In the genomic region with DNA sequence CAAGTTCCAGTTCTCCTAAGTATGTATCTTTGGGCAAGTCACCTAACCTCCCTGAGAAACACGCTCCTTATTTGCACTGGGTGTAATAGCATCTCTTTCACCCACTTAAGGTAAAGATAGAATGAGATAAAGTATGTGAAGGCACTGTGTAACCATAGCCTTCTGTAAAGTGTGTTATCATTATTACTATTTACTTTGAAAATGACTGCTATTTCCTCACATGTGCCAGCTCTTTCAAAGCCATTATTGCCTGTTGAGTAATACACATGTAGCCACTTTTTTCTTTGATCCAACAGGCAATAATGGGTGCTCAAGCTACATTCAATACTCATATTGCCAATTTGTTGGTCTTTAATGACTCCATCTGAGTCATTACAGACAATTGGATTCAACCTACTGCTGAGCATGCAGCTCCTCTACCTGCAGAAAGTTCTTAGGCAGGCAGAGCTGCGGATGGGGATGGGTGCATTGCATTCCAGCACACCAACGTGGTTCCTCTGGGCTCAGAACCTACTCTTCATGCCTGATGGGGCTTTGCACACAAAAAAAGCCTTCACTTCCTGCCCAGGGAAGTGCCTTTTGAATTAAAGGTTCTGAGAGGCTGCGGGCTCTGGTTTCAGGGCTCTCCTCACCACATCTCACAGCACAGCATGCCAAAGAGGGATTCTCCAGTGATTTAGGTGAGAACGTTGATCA, we compare ENCODE assay signal across 19 cellular contexts. TPM values are rescaled to one million over a fixed set of nuclear protein-coding genes. Genes with fewer than 3 reads are reported as not detected.
DNase-seq lines count a peak whose midpoint lies in the region; ATAC-seq and TF ChIP-seq lines count a peak whose summit lies in the region.
"Had no signal": no experiment of that assay in that cellular context is flagged by ENCODE, and none has a peak within 500 bp of the region (broad histone marks: within the 10 kb centered on the region; RNA-seq: fewer than 3 reads in every experiment).

No MANE protein-coding gene starts in this region.

- H3K4me3 Mint-ChIP-seq in WTC11, result no peak overlapping the region
- H3K4me3 Mint-ChIP-seq: CD4-positive, alpha-beta T cell had no signal

- H3K27me3 Mint-ChIP-seq in WTC11 (ENCODE audit: low read depth), result no peaks in the 10 kb centered on the region; the same call in 1 of the 2 replicates

- POLR2A ChIA-PET in HEK293 (lab: Yijun Ruan, JAX), result no interaction called here
- POLR2A ChIA-PET in WTC11 (lab: Charles Lee), result no interaction called here

- peaks cover 14% of the 10 kb centered on the region for H3K4me1 ChIP-seq in HEK293 (ENCODE audit: control insufficient read depth, insufficient read depth, low read length)
- no peaks in the 10 kb centered on the region for H3K4me1 ChIP-seq in foreskin keratinocyte

- H3K9me3 ChIP-seq in HEK293 (ENCODE audit: control insufficient read depth, insufficient read depth, low read depth, low read length), result no peaks in the 10 kb centered on the region; the same call in 1 of the 2 replicates

- H3K27ac Mint-ChIP-seq in WTC11, result no peak overlapping the region; the same call in 1 of the 2 replicates
- H3K27ac Mint-ChIP-seq: CD4-positive, alpha-beta T cell had no signal

- TF ChIP-seq CTCF in HEK293 (tag by site-specific recombination; IDR thresholded peaks at IDR 0.05) (no peak), WTC11 (IDR thresholded peaks at IDR 0.05) (no peak), foreskin keratinocyte (conservative IDR thresholded peaks at IDR 0.05) (no peak)

- H3K4me3 ChIP-seq in HEK293 (ENCODE audit: low read depth, low read length), result no peak overlapping the region
- H3K4me3 ChIP-seq: SK-N-MC had no signal

- TF ChIP-seq POLR2A in GM18505 (IDR thresholded peaks at IDR 0.05; ENCODE audit: borderline replicate concordance, extremely low read depth, insufficient read depth, insufficient read length), result no peak

- peaks cover 32% of the 10 kb centered on the region for H3K4me1 Mint-ChIP-seq in WTC11

- ATAC-seq in WTC11 (peak; percentile 43), foreskin keratinocyte (no peak), GM18505 (IDR thresholded peaks at IDR 0.05; ENCODE audit: unreplicated experiment) (no peak), GM19397 (IDR thresholded peaks at IDR 0.05; ENCODE audit: unreplicated experiment) (no peak)
- ATAC-seq: HCT116, Panc1, Right ventricle myocardium inferior had no signal

- H3K9me3 Mint-ChIP-seq in WTC11, result no peaks in the 10 kb centered on the region

- peaks cover 3% of the 10 kb centered on the region for H3K27me3 ChIP-seq in foreskin keratinocyte

- CTCF ChIA-PET in HEK293 (lab: Yijun Ruan, JAX) (no interaction called here), WTC11 (lab: Charles Lee) (no interaction called here)

- H3K27ac ChIP-seq in HEK293 (ENCODE audit: extremely low read depth, low read depth, low read length), result no peak overlapping the region
- H3K27ac ChIP-seq in foreskin keratinocyte, result no peak overlapping the region
- H3K27ac ChIP-seq: SK-N-MC had no signal

- H3K36me3 Mint-ChIP-seq in WTC11, result peaks cover 17% of the 10 kb centered on the region; the same call in 1 of the 2 replicates

- H3K36me3 ChIP-seq in HEK293 (ENCODE audit: control insufficient read depth in 2 of 2, insufficient read depth in 1 of 2, low read length in 2 of 2), result no peaks in the 10 kb centered on the region; a peak in 1 of 3 replicates

- DNase-seq in ELF-1 (ENCODE audit: low read depth, low spot score) (peak; percentile 23), WTC11 (ENCODE audit: low spot score) (no peak), islet precursor cell (peak; percentile 79), foreskin keratinocyte (no peak)
- DNase-seq: CD4-positive, alpha-beta T cell; DND-41; GF-D8; MV-4-11; NCI-H1436; NCI-H2107; NCI-H69 had no signal

TF ChIP-seq in HEK293, 187 proteins besides CTCF, POLR2A, EP300 and RAD21:
- TF ChIP-seq FEZF1 (tag by site-specific recombination; IDR thresholded peaks at IDR 0.05) (peak; percentile 16; the same call in 1 of the 2 replicates), TCF7L2 (IDR thresholded peaks at IDR 0.05; ENCODE audit: borderline replicate concordance, low read depth, low read length) (peak; percentile 74; the same call in 1 of the 2 replicates), ZNF600 (tag by site-specific recombination; IDR thresholded peaks at IDR 0.05) (no peak)

TF ChIP-seq in WTC11, 78 proteins besides CTCF, POLR2A, EP300 and RAD21 (continues in another document):
- TF ChIP-seq SMAD4 (CRISPR knock-in tag; IDR thresholded peaks at IDR 0.05) (no peak), GABPB1 (CRISPR knock-in tag; IDR thresholded peaks at IDR 0.05) (no peak), ZNF138 (CRISPR knock-in tag; conservative IDR thresholded peaks at IDR 0.05) (no peak), ZBTB21 (CRISPR knock-in tag; IDR thresholded peaks at IDR 0.05; ENCODE audit: borderline replicate concordance) (no peak), ATF2 (CRISPR knock-in tag; IDR thresholded peaks at IDR 0.05; ENCODE audit: borderline replicate concordance, low read depth) (no peak), NFATC4 (CRISPR knock-in tag; IDR thresholded peaks at IDR 0.05) (no peak), TP53 (CRISPR knock-in tag; IDR thresholded peaks at IDR 0.05) (no peak), SP1 (CRISPR knock-in tag; conservative IDR thresholded peaks at IDR 0.05) (no peak), AFF4 (CRISPR knock-in tag; IDR thresholded peaks at IDR 0.05; ENCODE audit: borderline replicate concordance) (no peak), NFE2L1 (CRISPR knock-in tag; IDR thresholded peaks at IDR 0.05) (no peak), ATF1 (CRISPR knock-in tag; IDR thresholded peaks at IDR 0.05) (no peak)
- TF ChIP-seq, protein P1, sequence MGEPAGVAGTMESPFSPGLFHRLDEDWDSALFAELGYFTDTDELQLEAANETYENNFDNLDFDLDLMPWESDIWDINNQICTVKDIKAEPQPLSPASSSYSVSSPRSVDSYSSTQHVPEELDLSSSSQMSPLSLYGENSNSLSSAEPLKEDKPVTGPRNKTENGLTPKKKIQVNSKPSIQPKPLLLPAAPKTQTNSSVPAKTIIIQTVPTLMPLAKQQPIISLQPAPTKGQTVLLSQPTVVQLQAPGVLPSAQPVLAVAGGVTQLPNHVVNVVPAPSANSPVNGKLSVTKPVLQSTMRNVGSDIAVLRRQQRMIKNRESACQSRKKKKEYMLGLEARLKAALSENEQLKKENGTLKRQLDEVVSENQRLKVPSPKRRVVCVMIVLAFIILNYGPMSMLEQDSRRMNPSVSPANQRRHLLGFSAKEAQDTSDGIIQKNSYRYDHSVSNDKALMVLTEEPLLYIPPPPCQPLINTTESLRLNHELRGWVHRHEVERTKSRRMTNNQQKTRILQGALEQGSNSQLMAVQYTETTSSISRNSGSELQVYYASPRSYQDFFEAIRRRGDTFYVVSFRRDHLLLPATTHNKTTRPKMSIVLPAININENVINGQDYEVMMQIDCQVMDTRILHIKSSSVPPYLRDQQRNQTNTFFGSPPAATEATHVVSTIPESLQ (CRISPR knock-in tag; IDR thresholded peaks at IDR 0.05), result no peak

RNA-seq across cellular contexts. Expression of gene PTCHD1, which starts 9.7 kb away (rescaled TPM):
- total RNA-seq in WTC11 (2021), result 3.2 to 4.2 TPM (median 3.7 TPM) in 3 replicates
- not detected in 2 replicates for total RNA-seq in foreskin keratinocyte
- polyA plus RNA-seq in foreskin keratinocyte, result not detected in 2 replicates
- total RNA-seq: CD4-positive, alpha-beta T cell; HT-29 had no signal

Comparison
In these comparisons a context has a peak if more than half of its experiments do, and no peak if none do; other contexts are left out.
1. DNase-seq: peak in ELF-1 (single experiment) and islet precursor cell (single experiment); none in WTC11 (single experiment) and foreskin keratinocyte (0 of 2).